ENCODE assay signal across 32 cellular contexts in genomic region chr19:39203372-39204341, GRCh38. TPM values are rescaled to one million over a fixed set of nuclear protein-coding genes. Genes with fewer than 3 reads are reported as not detected.
DNase-seq lines count a peak whose midpoint lies in the region; ATAC-seq and TF ChIP-seq lines count a peak whose summit lies in the region.
"Had no signal": no experiment of that assay in that cellular context is flagged by ENCODE, and none has a peak within 500 bp of the region (broad histone marks: within the 10 kb centered on the region; RNA-seq: fewer than 3 reads in every experiment).

Gene SYCN, minus strand, starts transcription at chr19:39204263. Its CDS starts 9 bp downstream, at chr19:39204254.

- in situ Hi-C loops in Panc1 (cut with HindIII; ENCODE audit: low pct_unique_long_range_greater_than_20kb, low sequenced_read_pairs), result no loop called here

- H3K27ac ChIP-seq in SK-N-SH (ENCODE audit: low read depth in 2 of 2, low read length in 1 of 2), result no peak within 1 kb of the TSS
- no peak within 1 kb of the TSS for H3K27ac ChIP-seq in Panc1 (ENCODE audit: low read length)
- no peak within 1 kb of the TSS for H3K27ac ChIP-seq in upper lobe of right lung
- H3K27ac ChIP-seq: thoracic aorta, vagina had no signal

- no peaks in the 10 kb centered on the region for H3K36me3 ChIP-seq in SK-N-SH (replicated peaks in 1 of 2; ENCODE audit: control insufficient read depth in 1 of 2, insufficient read depth in 2 of 2, low read length in 1 of 2)
- H3K36me3 ChIP-seq in Panc1 (ENCODE audit: control insufficient read depth, insufficient read depth, low read length), result no peaks in the 10 kb centered on the region
- H3K36me3 ChIP-seq in upper lobe of right lung, result no peaks in the 10 kb centered on the region
- H3K36me3 ChIP-seq: thoracic aorta, vagina had no signal

- no peaks in the 10 kb centered on the region for H4K20me1 ChIP-seq in SK-N-SH (ENCODE audit: insufficient read depth)

- intact Hi-C loops in Panc1 (cut with micrococcal nuclease; ENCODE audit: unreplicated experiment) (no loop called here), upper lobe of right lung (cut with DNase I) (no loop called here)
- intact Hi-C loops in activated CD4-positive, alpha-beta memory T cell treated with anti-CD3 and anti-CD28 coated beads for 36 hours (cut with micrococcal nuclease), result no loop called here

- no peaks in the 10 kb centered on the region for H3K36me3 Mint-ChIP-seq in activated CD4-positive, alpha-beta memory T cell treated with anti-CD3 and anti-CD28 coated beads for 36 hours
- no peaks in the 10 kb centered on the region for H3K36me3 Mint-ChIP-seq in activated naive CD4-positive, alpha-beta T cell treated with anti-CD3 and anti-CD28 coated beads, Interleukin-2, amount 10 ng/mL, durations not matched to agents 7 days and 5 days
- H3K36me3 Mint-ChIP-seq: CD4-positive, alpha-beta memory T cell had no signal

- H3K4me1 Mint-ChIP-seq in activated CD4-positive, alpha-beta memory T cell treated with anti-CD3 and anti-CD28 coated beads for 36 hours (ENCODE audit: low read depth), result no peaks in the 10 kb centered on the region
- H3K4me1 Mint-ChIP-seq in activated naive CD4-positive, alpha-beta T cell treated with anti-CD3 and anti-CD28 coated beads, Interleukin-2, amount 10 ng/mL, durations not matched to agents 7 days and 5 days, result no peaks in the 10 kb centered on the region
- H3K4me1 Mint-ChIP-seq: activated B cell treated with CpG ODN at 0.5 μM for 24 hours, memory B cell had no signal

- H3K4me1 ChIP-seq in SK-N-SH (ENCODE audit: control insufficient read depth in 1 of 2, insufficient read depth in 2 of 2, low read depth in 1 of 2, low read length in 1 of 2), result no peaks in the 10 kb centered on the region
- H3K4me1 ChIP-seq in Panc1 (ENCODE audit: control insufficient read depth, insufficient read depth, low read length), result peaks cover 5% of the 10 kb centered on the region
- no peaks in the 10 kb centered on the region for H3K4me1 ChIP-seq in upper lobe of right lung
- H3K4me1 ChIP-seq: vagina had no signal

- H3F3A ChIP-seq in SK-N-SH (replicated peaks; ENCODE audit: insufficient read depth), result no peaks in the 10 kb centered on the region

- H3K9me3 Mint-ChIP-seq in activated CD4-positive, alpha-beta memory T cell treated with anti-CD3 and anti-CD28 coated beads for 36 hours, result no peaks in the 10 kb centered on the region
- H3K9me3 Mint-ChIP-seq in activated naive CD4-positive, alpha-beta T cell treated with anti-CD3 and anti-CD28 coated beads, Interleukin-2, amount 10 ng/mL, durations not matched to agents 7 days and 5 days, result no peaks in the 10 kb centered on the region
- H3K9me3 Mint-ChIP-seq: activated B cell treated with CpG ODN at 0.5 μM for 24 hours; activated naive CD4-positive, alpha-beta T cell treated with anti-CD3 and anti-CD28 coated beads for 36 hours; activated T-cell treated with anti-CD3 and anti-CD28 coated beads, Interleukin-2, amount 50 U/mL, for 72 hours; CD4-positive, alpha-beta memory T cell; HFFc6; memory B cell had no signal

- H3K79me2 ChIP-seq in SK-N-SH (ENCODE audit: insufficient read depth), result no peaks in the 10 kb centered on the region

- TF ChIP-seq CTCF in SK-N-SH (IDR thresholded peaks at IDR 0.05) (no peak), Panc1 (IDR thresholded peaks at IDR 0.05) (no peak), upper lobe of right lung (IDR thresholded peaks at IDR 0.05) (no peak)

- POLR2A ChIA-PET in SK-N-SH (lab: Yijun Ruan, JAX) (no interaction called here), Panc1 (lab: Charles Lee) (interaction anchor here (0.5 to 0.7 kb wide), 4 partner anchors 8 to 214 kb away, joined by 3 to 7 read pairs (median 5); partner anchors contain the start of gene SAMD4B)
- POLR2A ChIA-PET in activated CD4-positive, alpha-beta memory T cell treated with anti-CD3 and anti-CD28 coated beads for 36 hours (lab: Charles Lee), result interaction anchor here (1.1 kb wide), 1 partner anchor 78 kb away, joined by 3 read pairs; the partner anchor contains the start of gene PAK4

- H3K27ac Mint-ChIP-seq in activated CD4-positive, alpha-beta memory T cell treated with anti-CD3 and anti-CD28 coated beads for 36 hours, result no peak within 1 kb of the TSS
- H3K27ac Mint-ChIP-seq in activated naive CD4-positive, alpha-beta T cell treated with anti-CD3 and anti-CD28 coated beads, Interleukin-2, amount 10 ng/mL, durations not matched to agents 7 days and 5 days, result no peak within 1 kb of the TSS
- H3K27ac Mint-ChIP-seq: activated B cell treated with CpG ODN at 0.5 μM for 24 hours; activated naive CD4-positive, alpha-beta T cell treated with anti-CD3 and anti-CD28 coated beads for 36 hours; activated T-cell treated with anti-CD3 and anti-CD28 coated beads, Interleukin-2, amount 50 U/mL, for 72 hours; CD4-positive, alpha-beta memory T cell; HFFc6; memory B cell had no signal

- H3K9ac ChIP-seq in SK-N-SH, result no peak within 1 kb of the TSS

- CTCF ChIA-PET in SK-N-SH (lab: Yijun Ruan, JAX), result interaction anchor here (0.8 to 2.1 kb wide), 6 partner anchors 8 to 124 kb away, joined by 3 to 6 read pairs (median 4); no protein-coding TSS in a partner anchor
- CTCF ChIA-PET in Panc1 (lab: Charles Lee), result interaction anchor here (0.6 to 1.5 kb wide), 12 partner anchors 9 to 566 kb away, joined by 3 to 14 read pairs (median 3); no protein-coding TSS in a partner anchor
- CTCF ChIA-PET in activated CD4-positive, alpha-beta memory T cell treated with anti-CD3 and anti-CD28 coated beads for 36 hours (lab: Charles Lee), result interaction anchor here (1.0 to 2.2 kb wide), 2 partner anchors 9 to 16 kb away, joined by 4 to 6 read pairs; no protein-coding TSS in a partner anchor
- CTCF ChIA-PET in activated naive CD4-positive, alpha-beta T cell treated with anti-CD3 and anti-CD28 coated beads, Interleukin-2, amount 10 ng/mL, durations not matched to agents 7 days and 5 days (lab: Charles Lee), result no interaction called here

- no peak within 1 kb of the TSS for H3K4me3 ChIP-seq in SK-N-SH (ENCODE audit: low read depth in 2 of 2, low read length in 1 of 2)
- peak within 1 kb of the TSS in 1 of 2 experiments; percentile 10; a peak in 1 of 4 replicates for H3K4me3 ChIP-seq in Panc1 (ENCODE audit: low read depth in 2 of 2, low read length in 2 of 2)
- no peak within 1 kb of the TSS for H3K4me3 ChIP-seq in upper lobe of right lung
- H3K4me3 ChIP-seq: thoracic aorta, vagina had no signal

- no peak within 1 kb of the TSS for H2AFZ ChIP-seq in SK-N-SH (ENCODE audit: low read depth)

- ATAC-seq in SK-N-SH treated with all-trans-retinoic acid at 6 μM for 48 hours, result no peak
- peak; percentile 31 for ATAC-seq in Panc1
- peak; percentile 40 for ATAC-seq in upper lobe of right lung
- ATAC-seq: activated T-cell treated with anti-CD3 and anti-CD28 coated beads, Interleukin-2, amount 50 U/mL, for 72 hours had no signal

- H3K4me2 ChIP-seq in SK-N-SH, result no peak within 1 kb of the TSS

- no TSS peak for BruUV-seq in Panc1 (replicated peaks; lab: Mats Ljungman, UMichigan)

- no peak for TF ChIP-seq EP300 in SK-N-SH (IDR thresholded peaks at IDR 0.05; ENCODE audit: borderline replicate concordance in 1 of 2, low read depth in 1 of 2, low read length in 1 of 2)

- peaks cover 44% of the 10 kb centered on the region for H3K27me3 Mint-ChIP-seq in activated CD4-positive, alpha-beta memory T cell treated with anti-CD3 and anti-CD28 coated beads for 36 hours
- H3K27me3 Mint-ChIP-seq in activated naive CD4-positive, alpha-beta T cell treated with anti-CD3 and anti-CD28 coated beads, Interleukin-2, amount 10 ng/mL, durations not matched to agents 7 days and 5 days, result peaks cover 87% of the 10 kb centered on the region

- no peak within 1 kb of the TSS for H3K4me3 Mint-ChIP-seq in activated CD4-positive, alpha-beta memory T cell treated with anti-CD3 and anti-CD28 coated beads for 36 hours
- H3K4me3 Mint-ChIP-seq in activated naive CD4-positive, alpha-beta T cell treated with anti-CD3 and anti-CD28 coated beads, Interleukin-2, amount 10 ng/mL, durations not matched to agents 7 days and 5 days, result no peak within 1 kb of the TSS
- H3K4me3 Mint-ChIP-seq: activated B cell treated with CpG ODN at 0.5 μM for 24 hours; activated naive CD4-positive, alpha-beta T cell treated with anti-CD3 and anti-CD28 coated beads for 36 hours; activated T-cell treated with anti-CD3 and anti-CD28 coated beads, Interleukin-2, amount 50 U/mL, for 72 hours; HFFc6; memory B cell had no signal

- DNase-seq in SK-N-SH, result peak; percentile 49
- no peak for DNase-seq in Panc1 (ENCODE audit: low read depth, low spot score)
- peak; percentile 62 for DNase-seq in iPS-NIHi11 (ENCODE audit: low spot score)
- peak; percentile 73 for DNase-seq in upper lobe of right lung
- DNase-seq in activated CD4-positive, alpha-beta memory T cell treated with anti-CD3 and anti-CD28 coated beads for 36 hours, result no peak
- no peak for DNase-seq in activated naive CD4-positive, alpha-beta T cell treated with anti-CD3 and anti-CD28 coated beads, Interleukin-2, amount 10 ng/mL, durations not matched to agents 7 days and 5 days
- no peak for DNase-seq in NCI-H1930 (lab: John Stamatoyannopoulos, UW)
- DNase-seq: activated B cell treated with CpG ODN at 0.5 μM for 24 hours; activated CD4-positive, alpha-beta T cell treated with anti-CD3 and anti-CD28 coated beads, Interleukin-2, amount 50 U/mL, for 1 hour; activated naive CD4-positive, alpha-beta T cell treated with anti-CD3 and anti-CD28 coated beads for 36 hours; activated T-cell treated with anti-CD3 and anti-CD28 coated beads, Interleukin-2, amount 50 U/mL, for 72 hours; amygdala; CD4-positive, alpha-beta memory T cell; effector CD8-positive, alpha-beta T cell; foreskin fibroblast; GF-D8; head of caudate nucleus; HFFc6; left cardiac atrium; MV-4-11; NCI-H2171; NCI-H510A treated with DMSO at 0.1 percent for 48 hours; SHP77 treated with DMSO at 0.1 percent for 48 hours; stimulated activated naive CD4-positive, alpha-beta T cell; SW 1271 had no signal

- TF ChIP-seq RAD21 in SK-N-SH (IDR thresholded peaks at IDR 0.05; ENCODE audit: low read length), result no peak

- no peaks in the 10 kb centered on the region for H3K9me2 ChIP-seq in SK-N-SH

- H3K27me3 ChIP-seq in SK-N-SH (ENCODE audit: insufficient read depth) (peaks cover 29% of the 10 kb centered on the region), Panc1 (ENCODE audit: control insufficient read depth, insufficient read depth, low read length) (peaks cover 3% of the 10 kb centered on the region; the same call in 1 of the 2 replicates), upper lobe of right lung (peaks cover 49% of the 10 kb centered on the region)

- H3K9me3 ChIP-seq in SK-N-SH, result no peaks in the 10 kb centered on the region
- H3K9me3 ChIP-seq in Panc1 (ENCODE audit: control insufficient read depth, insufficient read depth, low read depth, low read length), result no peaks in the 10 kb centered on the region
- H3K9me3 ChIP-seq in upper lobe of right lung, result no peaks in the 10 kb centered on the region
- H3K9me3 ChIP-seq: thoracic aorta, vagina had no signal

- 43% methylated on average over 17 of the region's 57 CpGs for WGBS in SK-N-SH (ENCODE audit: low lambda C conversion rate)

TF ChIP-seq in SK-N-SH treated with all-trans-retinoic acid at 6 μM for 48 hours, 23 proteins besides CTCF, POLR2A, EP300 and RAD21:
- no peak for TF ChIP-seq ZFP30 (CRISPR knock-in tag; IDR thresholded peaks at IDR 0.05)

RNA-seq across cellular contexts. Expression of gene SYCN, which starts in this region (rescaled TPM):
- not detected in 2 replicates for polyA plus RNA-seq in SK-N-SH (2012; rRNA removed)
- not detected in 2 replicates for polyA plus RNA-seq in SK-N-SH (2012; cell fraction: cytosol; rRNA removed)
- polyA plus RNA-seq in SK-N-SH (2012; cell fraction: nucleus; rRNA removed), result not detected in 2 replicates
- total RNA-seq in Panc1 (2021; ENCODE audit: unreplicated experiment) (0.33 TPM), upper lobe of right lung (not detected)
- polyA plus RNA-seq in Panc1 (2012; ENCODE audit: insufficient read length), result not detected
- total RNA-seq in activated CD4-positive, alpha-beta memory T cell treated with anti-CD3 and anti-CD28 coated beads for 36 hours, result not detected
- total RNA-seq: activated B cell treated with CpG ODN at 0.5 μM for 24 hours; activated naive CD4-positive, alpha-beta T cell treated with anti-CD3 and anti-CD28 coated beads for 36 hours; activated T-cell treated with anti-CD3 and anti-CD28 coated beads, Interleukin-2, amount 50 U/mL, for 72 hours; bronchial epithelial cell; CD4-positive, alpha-beta memory T cell; HFFc6; left cardiac atrium; LHCN-M2; myocyte; thoracic aorta; vagina had no signal
- polyA plus RNA-seq: CD4-positive, alpha-beta memory T cell had no signal

Comparison
In these comparisons a context has a peak if more than half of its experiments do, and no peak if none do; other contexts are left out.
1. Peak in DNase-seq in SK-N-SH; RNA of the gene not detected or under 1 TPM.
2. Peak in ATAC-seq in Panc1; RNA of the gene not detected or under 1 TPM.
3. Peak in DNase-seq and ATAC-seq in upper lobe of right lung; RNA of the gene not detected or under 1 TPM.